ENCODE assay signal across 10 cellular contexts in the genomic region with DNA sequence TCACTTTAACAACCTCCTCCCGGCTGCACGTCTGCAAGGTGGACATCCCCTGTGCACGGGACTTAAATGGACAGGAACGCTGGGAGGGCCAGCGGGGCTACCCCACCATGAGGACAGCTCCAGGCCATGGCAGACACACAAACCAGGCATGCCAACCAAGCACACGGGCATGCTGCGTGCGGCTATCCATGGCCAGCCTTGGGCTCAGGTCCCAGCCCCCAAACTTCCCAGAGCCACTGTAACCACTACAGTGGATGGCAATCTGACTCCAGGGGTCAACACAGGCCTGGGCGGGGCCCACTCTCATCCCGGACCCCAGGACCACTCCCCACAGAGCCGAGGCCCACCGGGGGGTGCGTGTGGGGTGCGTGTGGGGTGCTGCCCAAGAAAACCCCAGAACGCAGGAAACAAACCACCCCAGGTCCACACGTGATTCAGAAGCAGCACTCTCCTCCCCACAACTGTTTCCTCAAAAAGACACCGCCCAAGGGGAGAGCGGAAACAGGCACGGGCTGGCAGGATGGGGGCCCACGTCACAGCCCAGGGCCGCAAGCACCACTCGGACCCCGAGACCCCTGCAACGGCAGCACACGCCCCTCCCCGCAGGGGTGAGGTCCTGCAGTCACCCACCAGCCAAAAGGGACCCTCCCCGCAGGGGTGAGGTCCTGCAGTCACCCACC. TPM values are rescaled to one million over a fixed set of nuclear protein-coding genes. Genes with fewer than 3 reads are reported as not detected.
DNase-seq lines count a peak whose midpoint lies in the region; ATAC-seq, FAIRE-seq and TF ChIP-seq lines count a peak whose summit lies in the region.
"Had no signal": no experiment of that assay in that cellular context is flagged by ENCODE, and none has a peak within 500 bp of the region (broad histone marks: within the 10 kb centered on the region; RNA-seq: fewer than 3 reads in every experiment).

No MANE protein-coding gene starts in this region.

- TF ChIP-seq CTCF in 22Rv1 (IDR thresholded peaks at IDR 0.05) (no peak), kidney (IDR thresholded peaks at IDR 0.05; ENCODE audit: borderline replicate concordance, extremely low read depth, insufficient read depth) (no peak), OCI-LY7 (conservative IDR thresholded peaks at IDR 0.05; ENCODE audit: low read length) (no peak)

- H3K79me2 ChIP-seq in OCI-LY7 (ENCODE audit: insufficient read depth, low read depth, low read length) = no peaks in the 10 kb centered on the region

- peak overlapping the region; percentile 30 to 43 for H3K4me3 ChIP-seq in kidney (ENCODE audit: low read length in 2 of 2)
- no peak overlapping the region for H3K4me3 ChIP-seq in OCI-LY7 (ENCODE audit: low read depth, low read length, poor library complexity, severe bottlenecking)

- POLR2A ChIA-PET in OCI-LY7 (lab: Charles Lee) = no interaction called here

- peak; percentile 54 to 66 for DNase-seq in activated T-cell treated with anti-CD3 and anti-CD28 coated beads, Interleukin-2, amount 50 U/mL, for 48 hours
- no peak for DNase-seq in kidney
- no peak for DNase-seq in posterior vena cava (ENCODE audit: low spot score)
- DNase-seq in OCI-LY7 (ENCODE audit: low spot score) = no peak
- no peak for DNase-seq in amygdala (lab: John Stamatoyannopoulos, UW)
- DNase-seq in activated CD4-positive, CD25-positive, alpha-beta regulatory T cell treated with anti-CD3 and anti-CD28 coated beads, Interleukin-2, amount 50 U/mL, for 72 hours = no peak
- DNase-seq: NCI-H1048 had no signal

- H3K4me2 ChIP-seq in OCI-LY7 (ENCODE audit: low read length) = no peak overlapping the region

- H2AFZ ChIP-seq in OCI-LY7 (ENCODE audit: low read length) = no peak overlapping the region

- no peaks in the 10 kb centered on the region for H4K20me1 ChIP-seq in OCI-LY7 (ENCODE audit: insufficient read depth, low read length)

- ATAC-seq in HG02642 (IDR thresholded peaks at IDR 0.05; ENCODE audit: poor library complexity, unreplicated experiment) = peak; percentile 33

- no peaks in the 10 kb centered on the region for H3K9me2 ChIP-seq in OCI-LY7 (ENCODE audit: insufficient read depth, low read length)

- H3K9ac ChIP-seq in kidney (ENCODE audit: low read length in 2 of 2) = peak overlapping the region in 1 of 2 donors; percentile 58

- H3K36me3 ChIP-seq in kidney (ENCODE audit: control insufficient read depth in 1 of 2, insufficient read depth in 2 of 2, low read length in 2 of 2) (no peaks in the 10 kb centered on the region), OCI-LY7 (ENCODE audit: insufficient read depth, low read length) (no peaks in the 10 kb centered on the region)
- H3K36me3 ChIP-seq: neutrophil had no signal

- H3K27ac ChIP-seq in 22Rv1 (peak overlapping the region; percentile 18; the same call in 1 of the 2 replicates), kidney (ENCODE audit: low read depth in 2 of 2, low read length in 2 of 2) (peak overlapping the region; percentile 89 to 90), OCI-LY7 (ENCODE audit: low read depth, low read length, poor library complexity, severe bottlenecking) (no peak overlapping the region)
- H3K27ac ChIP-seq: neutrophil had no signal

- FAIRE-seq in kidney (lab: Jason Lieb, UNC) = no peak

- no TSS peak for BruUV-seq in OCI-LY7 (replicated peaks; lab: Mats Ljungman, UMichigan)

- CTCF ChIA-PET in OCI-LY7 (lab: Charles Lee; ENCODE audit: unreplicated experiment) = no interaction called here

- no peaks in the 10 kb centered on the region for H3K9me3 ChIP-seq in kidney (ENCODE audit: control insufficient read depth in 1 of 2, low read length in 2 of 2)
- no peaks in the 10 kb centered on the region for H3K9me3 ChIP-seq in OCI-LY7 (ENCODE audit: low read length)
- H3K9me3 ChIP-seq: neutrophil had no signal

- H3K4me1 ChIP-seq in kidney (ENCODE audit: control insufficient read depth in 1 of 2, insufficient read depth in 1 of 2, low read depth in 1 of 2, low read length in 2 of 2) (peaks cover 42 to 79% of the 10 kb centered on the region in 2 donors), OCI-LY7 (ENCODE audit: insufficient read depth, low read length, poor library complexity, severe bottlenecking) (no peaks in the 10 kb centered on the region)

- intact Hi-C loops in kidney (cut with DNase I) = no loop called here
- intact Hi-C loops in posterior vena cava (cut with DNase I) = no loop called here
- intact Hi-C loops in OCI-LY7 (cut with micrococcal nuclease; ENCODE audit: unreplicated experiment) = no loop called here

RNA-seq across cellular contexts. Expression of gene SLC12A7, which starts 7.4 kb away (rescaled TPM):
- total RNA-seq in kidney (92.9 TPM), posterior vena cava (10 to 100 TPM; 23.8 to 34.6 TPM), OCI-LY7 (2022) (0.06 TPM in 1 of 2 replicates, not detected in the other)
- 28.2 TPM for polyA plus RNA-seq in kidney (ENCODE audit: insufficient read depth, low read depth, low replicate concordance)
- total RNA-seq in OCI-LY7 (2014; rRNA removed; shearing (Covaris generic)) = not detected in 2 replicates

Comparison
In these comparisons a context has a peak if more than half of its experiments do, and no peak if none do; other contexts are left out.
1. DNase-seq: peak in activated T-cell treated with anti-CD3 and anti-CD28 coated beads, Interleukin-2, amount 50 U/mL, for 48 hours (2 of 2); none in kidney (single experiment), posterior vena cava (single experiment), OCI-LY7 (single experiment), amygdala (0 of 56) and activated CD4-positive, CD25-positive, alpha-beta regulatory T cell treated with anti-CD3 and anti-CD28 coated beads, Interleukin-2, amount 50 U/mL, for 72 hours (single experiment).
2. RNA of gene SLC12A7, which starts 7.4 kb away (total RNA-seq): 92.9 TPM in kidney (single experiment) and 23.8 to 34.6 TPM in posterior vena cava; 0.06 TPM in OCI-LY7; every median in the first group is over 10 times any median in the second.